22 cellular contexts compared by ENCODE assay signal in the genomic region with DNA sequence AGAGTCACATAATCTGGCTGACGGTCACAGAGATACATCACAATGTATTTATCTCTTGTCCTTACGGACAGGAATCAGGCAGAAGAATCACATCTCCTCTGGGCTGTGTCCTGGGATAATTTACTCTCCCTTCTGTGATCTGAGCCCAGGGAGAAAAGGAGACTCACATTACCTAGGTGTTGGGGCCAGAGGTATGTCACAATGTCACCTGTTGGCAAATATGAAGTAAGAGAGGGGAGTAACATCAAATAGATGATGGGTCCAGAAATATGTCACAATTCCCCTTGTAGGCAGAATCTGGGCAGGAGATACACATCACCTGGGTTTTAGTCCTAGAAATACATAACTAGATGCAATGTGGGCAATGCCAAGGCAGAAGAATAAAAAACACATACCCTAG.
"Had no signal": no experiment of that assay in that cellular context is flagged by ENCODE, and none has a peak within 500 bp of the region (broad histone marks: within the 10 kb centered on the region; RNA-seq: fewer than 3 reads in every experiment).

No MANE protein-coding gene starts in this region.

- DNase-seq: stimulated activated CD4-positive, alpha-beta T cell treated with anti-CD3 and anti-CD28 coated beads, Interleukin-2, amount 100 ng/mL, for 48 hours; stimulated activated CD4-positive, alpha-beta T cell treated with anti-CD3 and anti-CD28 coated beads, Interleukin-4, amount 100 ng/mL, for 1 hour; stimulated activated CD4-positive, alpha-beta T cell treated with anti-CD3 and anti-CD28 coated beads, Interleukin-4, amount 100 ng/mL, for 24 hours; stimulated activated CD4-positive, alpha-beta T cell treated with anti-CD3 and anti-CD28 coated beads, Interleukin-4, amount 100 ng/mL, for 4 hours; stimulated activated CD8-positive, alpha-beta memory T cell treated with anti-CD3 and anti-CD28 coated beads, Interleukin-4, amount 100 ng/mL, for 48 hours; stimulated activated naive B cell treated with anti-CD40 and anti-IgM and Interleukin-4, amounts not matched to agents 10 μg/mL and 1 μg/mL and 100 μg/mL, for 72 hours; stimulated activated naive CD4-positive, alpha-beta T cell; stimulated activated naive CD4-positive, alpha-beta T cell treated with Interleukin-2 at 50 U/mL for 16 hours; stimulated activated naive CD8-positive, alpha-beta T cell treated with anti-CD3 and anti-CD28 coated beads, Interleukin-15, amount 100 ng/mL, for 72 hours; stimulated activated naive CD8-positive, alpha-beta T cell treated with anti-CD3 and anti-CD28 coated beads, Interleukin-15, Interleukin-2, amounts not matched to agents 100 U/mL and 50 U/mL, for 24 hours; stomach; substantia nigra; testis; thyroid gland; tibial artery; transverse colon; trophoblast cell; upper lobe of left lung; upper lobe of right lung; uterus had no signal

- ATAC-seq: stimulated activated effector memory CD8-positive, alpha-beta T cell treated with anti-CD3 and anti-CD28 coated beads, Interleukin-12 subunit alpha, Interleukin-12 subunit beta, amount 100 ng/mL, for 72 hours; stimulated activated memory B cell treated with anti-CD40 and anti-IgM and Interleukin-4, amounts not matched to agents 10 μg/mL and 1 μg/mL and 100 μg/mL, for 72 hours; stimulated activated naive B cell treated with anti-CD40 and anti-IgM and Interleukin-4, amounts not matched to agents 10 μg/mL and 1 μg/mL and 100 μg/mL, for 72 hours; stimulated activated naive CD8-positive, alpha-beta T cell treated with anti-CD3 and anti-CD28 coated beads, Interleukin-15, amount 100 ng/mL, for 72 hours; stimulated activated naive CD8-positive, alpha-beta T cell treated with anti-CD3 and anti-CD28 coated beads, Interleukin-15, Interleukin-2, amounts not matched to agents 100 U/mL and 50 U/mL, for 24 hours; upper lobe of right lung had no signal
